Comparison of ENCODE assay signal across 1 cellular context in the genomic region with DNA sequence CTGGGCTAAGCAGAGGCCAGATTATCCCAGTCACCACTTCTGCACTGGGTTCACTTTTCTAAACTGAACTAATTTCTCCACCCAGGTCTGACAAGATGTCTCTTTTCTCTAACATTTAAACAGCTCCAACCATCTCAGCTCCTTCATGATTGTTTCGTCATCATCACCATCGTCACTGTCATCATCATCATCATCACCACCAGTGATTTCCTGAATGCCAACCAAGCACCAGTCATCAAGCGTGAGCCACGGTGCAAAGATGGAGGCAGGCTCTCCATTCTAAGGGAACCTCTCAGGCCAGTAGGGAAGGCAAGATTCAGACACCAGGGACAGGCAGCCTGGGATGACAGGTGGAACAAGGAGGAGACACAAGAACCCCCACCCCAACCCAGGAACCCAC.
A peak's percentile ranks its signal among the peaks of the same experiment; 100 is the strongest.
TF ChIP-seq lines count a peak whose summit lies in the region.

No MANE protein-coding gene starts in this region.

TF ChIP-seq in K562, 482 proteins besides CTCF, POLR2A, EP300 and RAD21:
- TF ChIP-seq CHCHD3 (CRISPR knock-in tag; IDR thresholded peaks at IDR 0.05): no peak
- TF ChIP-seq ATF3 (IDR thresholded peaks at IDR 0.05): peak; percentile 27; the same call in 1 of the 2 replicates
- TF ChIP-seq ATF3 (CRISPR knock-in tag; conservative IDR thresholded peaks at IDR 0.05): no peak
